ENCODE assay signal across 23 cellular contexts in genomic region chr15:63920504-63921178, GRCh38.
DNase-seq lines count a peak whose midpoint lies in the region; TF ChIP-seq lines count a peak whose summit lies in the region.
"Had no signal": no experiment of that assay in that cellular context is flagged by ENCODE, and none has a peak within 500 bp of the region (broad histone marks: within the 10 kb centered on the region; RNA-seq: fewer than 3 reads in every experiment).

No MANE protein-coding gene starts in this region.

- H3K36me3 ChIP-seq in DOHH2 (ENCODE audit: control insufficient read depth, low read length) (no peaks in the 10 kb centered on the region), MG63 (no peaks in the 10 kb centered on the region), tibial nerve (peaks cover 0 to 4% (median 0%) of the 10 kb centered on the region in 3 donors)

- 74 to 81% methylated on average over 14 of the region's 14 CpGs for WGBS in tibial nerve, 2 donors

- H3K27ac Mint-ChIP-seq in activated CD4-positive, alpha-beta T cell treated with anti-CD3 and anti-CD28 coated beads, Interleukin-2, amount 10 ng/mL, durations not matched to agents 24 days and 14 days = peak overlapping the region; percentile 43
- no peak overlapping the region for H3K27ac Mint-ChIP-seq in activated CD4-positive, alpha-beta T cell treated with anti-CD3 and anti-CD28 coated beads, Interleukin-2, amount 10 ng/mL, durations not matched to agents 7 days and 5 days
- peak overlapping the region; percentile 10 for H3K27ac Mint-ChIP-seq in chondrocyte (ENCODE audit: unreplicated experiment)
- H3K27ac Mint-ChIP-seq in osteocyte (ENCODE audit: unreplicated experiment) = peak overlapping the region; percentile 80
- H3K27ac Mint-ChIP-seq: stimulated activated naive CD8-positive, alpha-beta T cell treated with anti-CD3 and anti-CD28 coated beads, Interleukin-15, Interleukin-2, amounts not matched to agents 100 ng/mL and 50 ng/mL, for 24 hours had no signal

- no peaks in the 10 kb centered on the region for H3K9me3 ChIP-seq in DOHH2 (ENCODE audit: control insufficient read depth, insufficient read depth, low read length)
- H3K9me3 ChIP-seq in MG63 = no peaks in the 10 kb centered on the region
- H3K9me3 ChIP-seq in tibial nerve = no peaks in the 10 kb centered on the region
- H3K9me3 ChIP-seq: Caco-2, lower lobe of right lung, tibial artery had no signal

- H3K4me1 ChIP-seq in DOHH2 (ENCODE audit: control insufficient read depth, low read length) (peaks cover 9% of the 10 kb centered on the region), tibial nerve (peaks cover 0 to 38% (median 7%) of the 10 kb centered on the region in 4 donors)
- H3K4me1 ChIP-seq: Caco-2 had no signal

- H3K4me3 Mint-ChIP-seq in activated CD4-positive, alpha-beta T cell treated with anti-CD3 and anti-CD28 coated beads, Interleukin-2, amount 10 ng/mL, durations not matched to agents 24 days and 14 days = peak overlapping the region; percentile 48
- no peak overlapping the region for H3K4me3 Mint-ChIP-seq in activated CD4-positive, alpha-beta T cell treated with anti-CD3 and anti-CD28 coated beads, Interleukin-2, amount 10 ng/mL, durations not matched to agents 7 days and 5 days
- H3K4me3 Mint-ChIP-seq in chondrocyte (ENCODE audit: unreplicated experiment) (no peak overlapping the region), osteocyte (ENCODE audit: unreplicated experiment) (no peak overlapping the region)
- H3K4me3 Mint-ChIP-seq: stimulated activated naive CD8-positive, alpha-beta T cell treated with anti-CD3 and anti-CD28 coated beads, Interleukin-15, Interleukin-2, amounts not matched to agents 100 ng/mL and 50 ng/mL, for 24 hours had no signal

- H3K4me3 ChIP-seq in DOHH2 (ENCODE audit: low read length) (no peak overlapping the region), MG63 (no peak overlapping the region), tibial nerve (no peak overlapping the region)
- H3K4me3 ChIP-seq: lower lobe of right lung, tibial artery had no signal

- H3K27ac ChIP-seq in DOHH2 (ENCODE audit: low read depth, low read length) (no peak overlapping the region), tibial nerve (no peak overlapping the region)
- H3K27ac ChIP-seq: lower lobe of right lung, tibial artery had no signal

- H3K4me2 ChIP-seq in DOHH2 (ENCODE audit: low read length) = peak overlapping the region; percentile 36

- no peaks in the 10 kb centered on the region for H3K9me2 ChIP-seq in DOHH2 (replicated peaks; ENCODE audit: control insufficient read depth, low read length)

- H4K20me1 ChIP-seq in DOHH2 (ENCODE audit: control insufficient read depth, insufficient read depth, low read depth, low read length) = no peaks in the 10 kb centered on the region

- CTCF ChIA-PET in activated CD4-positive, alpha-beta T cell treated with anti-CD3 and anti-CD28 coated beads, Interleukin-2, amount 10 ng/mL, durations not matched to agents 7 days and 5 days (lab: Charles Lee) = interaction anchor here (0.7 to 3.8 kb wide), 6 partner anchors 13 to 148 kb away, joined by 3 to 21 read pairs (median 4); partner anchors contain the start of gene DAPK2

- POLR2A ChIA-PET in activated CD4-positive, alpha-beta T cell treated with anti-CD3 and anti-CD28 coated beads, Interleukin-2, amount 10 ng/mL, durations not matched to agents 7 days and 5 days (lab: Charles Lee) = no interaction called here

- DNase-seq in activated CD4-positive, alpha-beta T cell treated with anti-CD3 and anti-CD28 coated beads, Interleukin-2, amount 10 ng/mL, durations not matched to agents 24 days and 14 days = no peak
- no peak for DNase-seq in activated CD4-positive, alpha-beta T cell treated with anti-CD3 and anti-CD28 coated beads, Interleukin-2, amount 10 ng/mL, durations not matched to agents 7 days and 5 days
- DNase-seq in chondrocyte (ENCODE audit: low spot score) = no peak
- DNase-seq in osteocyte (ENCODE audit: extremely low spot score, unreplicated experiment) = no peak
- no peak for DNase-seq in MG63
- no peak for DNase-seq in tibial nerve (ENCODE audit: low spot score in 2 of 2)
- DNase-seq in AG20443 (ENCODE audit: low spot score) = no peak
- DNase-seq: activated CD8-positive, alpha-beta memory T cell treated with anti-CD3 and anti-CD28 coated beads, Interleukin-2, amount 50 U/mL, for 4 hours; activated effector memory CD4-positive, alpha-beta T cell treated with anti-CD3 and anti-CD28 coated beads, Interleukin-2, amount 50 U/mL, for 16 hours; Caco-2; lower lobe of right lung; NCI-H1092; NCI-H187 treated with DMSO at 0.1 percent for 48 hours; NCI-H226; NCI-H748 treated with DMSO at 0.1 percent for 48 hours; occipital lobe; OCI-M1; retina; stimulated activated CD4-positive, alpha-beta T cell treated with anti-CD3 and anti-CD28 coated beads, Interleukin-4, amount 100 ng/mL, for 24 hours; SW 1271 had no signal

- no peak for TF ChIP-seq POLR2A in tibial nerve (IDR thresholded peaks at IDR 0.05)

- TF ChIP-seq CTCF in DOHH2 (IDR thresholded peaks at IDR 0.05; ENCODE audit: low read depth, low read length, poor library complexity, severe bottlenecking) (no peak), chondrocyte (IDR thresholded peaks at IDR 0.05) (no peak), osteocyte (IDR thresholded peaks at IDR 0.05) (no peak), tibial nerve (IDR thresholded peaks at IDR 0.05) (no peak)

- intact Hi-C loops in activated CD4-positive, alpha-beta T cell treated with anti-CD3 and anti-CD28 coated beads, Interleukin-2, amount 10 ng/mL, durations not matched to agents 24 days and 14 days (cut with micrococcal nuclease) = no loop called here

- TF ChIP-seq EP300 in tibial nerve (IDR thresholded peaks at IDR 0.05) = no peak

- no peaks in the 10 kb centered on the region for H3K9me3 Mint-ChIP-seq in activated CD4-positive, alpha-beta T cell treated with anti-CD3 and anti-CD28 coated beads, Interleukin-2, amount 10 ng/mL, durations not matched to agents 24 days and 14 days
- H3K9me3 Mint-ChIP-seq in activated CD4-positive, alpha-beta T cell treated with anti-CD3 and anti-CD28 coated beads, Interleukin-2, amount 10 ng/mL, durations not matched to agents 7 days and 5 days = no peaks in the 10 kb centered on the region
- H3K9me3 Mint-ChIP-seq in chondrocyte (ENCODE audit: low read depth) = no peaks in the 10 kb centered on the region
- peaks cover 3% of the 10 kb centered on the region for H3K9me3 Mint-ChIP-seq in osteocyte (ENCODE audit: unreplicated experiment)
- H3K9me3 Mint-ChIP-seq: stimulated activated naive CD8-positive, alpha-beta T cell treated with anti-CD3 and anti-CD28 coated beads, Interleukin-15, Interleukin-2, amounts not matched to agents 100 ng/mL and 50 ng/mL, for 24 hours had no signal

- H3K27me3 Mint-ChIP-seq in activated CD4-positive, alpha-beta T cell treated with anti-CD3 and anti-CD28 coated beads, Interleukin-2, amount 10 ng/mL, durations not matched to agents 24 days and 14 days = peaks cover 8% of the 10 kb centered on the region
- peaks cover 3% of the 10 kb centered on the region for H3K27me3 Mint-ChIP-seq in activated CD4-positive, alpha-beta T cell treated with anti-CD3 and anti-CD28 coated beads, Interleukin-2, amount 10 ng/mL, durations not matched to agents 7 days and 5 days
- H3K27me3 Mint-ChIP-seq in chondrocyte (ENCODE audit: low read depth) (no peaks in the 10 kb centered on the region), osteocyte (ENCODE audit: unreplicated experiment) (no peaks in the 10 kb centered on the region)
- H3K27me3 Mint-ChIP-seq: stimulated activated naive CD8-positive, alpha-beta T cell treated with anti-CD3 and anti-CD28 coated beads, Interleukin-15, Interleukin-2, amounts not matched to agents 100 ng/mL and 50 ng/mL, for 24 hours had no signal

- H3K36me3 Mint-ChIP-seq in activated CD4-positive, alpha-beta T cell treated with anti-CD3 and anti-CD28 coated beads, Interleukin-2, amount 10 ng/mL, durations not matched to agents 24 days and 14 days (ENCODE audit: low read depth) = no peaks in the 10 kb centered on the region
- no peaks in the 10 kb centered on the region for H3K36me3 Mint-ChIP-seq in activated CD4-positive, alpha-beta T cell treated with anti-CD3 and anti-CD28 coated beads, Interleukin-2, amount 10 ng/mL, durations not matched to agents 7 days and 5 days (ENCODE audit: low read depth)
- H3K36me3 Mint-ChIP-seq in chondrocyte (ENCODE audit: low read depth) (no peaks in the 10 kb centered on the region), osteocyte (ENCODE audit: unreplicated experiment) (peaks cover 8% of the 10 kb centered on the region)

- no peaks in the 10 kb centered on the region for H3F3A ChIP-seq in DOHH2 (ENCODE audit: control insufficient read depth, insufficient read depth)

- H3K79me2 ChIP-seq in DOHH2 (ENCODE audit: control insufficient read depth, low read length) = no peaks in the 10 kb centered on the region

- peaks cover 27% of the 10 kb centered on the region for H3K4me1 Mint-ChIP-seq in activated CD4-positive, alpha-beta T cell treated with anti-CD3 and anti-CD28 coated beads, Interleukin-2, amount 10 ng/mL, durations not matched to agents 24 days and 14 days
- peaks cover 17% of the 10 kb centered on the region for H3K4me1 Mint-ChIP-seq in activated CD4-positive, alpha-beta T cell treated with anti-CD3 and anti-CD28 coated beads, Interleukin-2, amount 10 ng/mL, durations not matched to agents 7 days and 5 days
- H3K4me1 Mint-ChIP-seq in chondrocyte (ENCODE audit: low read depth) = peaks cover 44% of the 10 kb centered on the region
- peaks cover 77% of the 10 kb centered on the region for H3K4me1 Mint-ChIP-seq in osteocyte (ENCODE audit: unreplicated experiment)

- H3K27me3 ChIP-seq in DOHH2 (ENCODE audit: control insufficient read depth, low read length) (no peaks in the 10 kb centered on the region), MG63 (no peaks in the 10 kb centered on the region), tibial nerve (no peaks in the 10 kb centered on the region)
- H3K27me3 ChIP-seq: tibial artery had no signal
